In genomic region chr13:113584205-113584869, GRCh38 we compare ENCODE assay signal across 7 cellular contexts.
DNase-seq lines count a peak whose midpoint lies in the region; ATAC-seq and TF ChIP-seq lines count a peak whose summit lies in the region.

A gene with protein sequence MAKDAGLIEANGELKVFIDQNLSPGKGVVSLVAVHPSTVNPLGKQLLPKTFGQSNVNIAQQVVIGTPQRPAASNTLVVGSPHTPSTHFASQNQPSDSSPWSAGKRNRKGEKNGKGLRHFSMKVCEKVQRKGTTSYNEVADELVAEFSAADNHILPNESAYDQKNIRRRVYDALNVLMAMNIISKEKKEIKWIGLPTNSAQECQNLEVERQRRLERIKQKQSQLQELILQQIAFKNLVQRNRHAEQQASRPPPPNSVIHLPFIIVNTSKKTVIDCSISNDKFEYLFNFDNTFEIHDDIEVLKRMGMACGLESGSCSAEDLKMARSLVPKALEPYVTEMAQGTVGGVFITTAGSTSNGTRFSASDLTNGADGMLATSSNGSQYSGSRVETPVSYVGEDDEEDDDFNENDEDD (plus strand): TSS chr13:113584753. CDS start chr13:113585838, 1,085 bp downstream.

- H3K4me1 ChIP-seq in rectal smooth muscle tissue (ENCODE audit: control insufficient read depth, insufficient read depth, low read length): peaks cover 6% of the 10 kb centered on the region

- H3K36me3 ChIP-seq in rectal smooth muscle tissue (ENCODE audit: control insufficient read depth, insufficient read depth, low read length): peaks cover 6% of the 10 kb centered on the region

- H3K9ac ChIP-seq in rectal smooth muscle tissue (ENCODE audit: low read length): no peak within 1 kb of the TSS

- peak; percentile 86 for ATAC-seq in GM18511 (IDR thresholded peaks at IDR 0.05; ENCODE audit: unreplicated experiment)
- peak; percentile 79 for ATAC-seq in HG02938 (IDR thresholded peaks at IDR 0.05; ENCODE audit: unreplicated experiment)

- no peak for TF ChIP-seq CTCF in astrocyte of the cerebellum (IDR thresholded peaks at IDR 0.05; ENCODE audit: low read depth, low read length, missing control alignments)

- peak; percentile 69 for DNase-seq in NCI-H1694 (lab: John Stamatoyannopoulos, UW)
- peak in 4 of 5 experiments; percentile 41 to 95 (median 50) for DNase-seq in T-helper 2 cell
- DNase-seq in astrocyte of the cerebellum (ENCODE audit: low read depth): peak; percentile 31
- peak; percentile 87 for DNase-seq in hepatic stellate cell (ENCODE audit: low spot score)

- H3K4me3 ChIP-seq in astrocyte of the cerebellum (ENCODE audit: low read depth, low read length) (peak within 1 kb of the TSS; percentile 50), rectal smooth muscle tissue (ENCODE audit: low read length) (peak within 1 kb of the TSS; percentile 77)

- H3K27ac ChIP-seq in rectal smooth muscle tissue (ENCODE audit: low read depth, low read length): no peak within 1 kb of the TSS

- no peaks in the 10 kb centered on the region for H3K27me3 ChIP-seq in rectal smooth muscle tissue (ENCODE audit: control insufficient read depth, insufficient read depth, low read length)

- in situ Hi-C loops in astrocyte of the cerebellum (cut with HindIII; ENCODE audit: low sequenced_read_pairs): no loop called here

Comparison
In these comparisons a context has a peak if more than half of its experiments do, and no peak if none do; other contexts are left out.
1. DNase-seq: peak in every context shown above with its lines; median percentile 87 in hepatic stellate cell; 69 in NCI-H1694; 50 in T-helper 2 cell; 31 in astrocyte of the cerebellum.